In the genomic region with DNA sequence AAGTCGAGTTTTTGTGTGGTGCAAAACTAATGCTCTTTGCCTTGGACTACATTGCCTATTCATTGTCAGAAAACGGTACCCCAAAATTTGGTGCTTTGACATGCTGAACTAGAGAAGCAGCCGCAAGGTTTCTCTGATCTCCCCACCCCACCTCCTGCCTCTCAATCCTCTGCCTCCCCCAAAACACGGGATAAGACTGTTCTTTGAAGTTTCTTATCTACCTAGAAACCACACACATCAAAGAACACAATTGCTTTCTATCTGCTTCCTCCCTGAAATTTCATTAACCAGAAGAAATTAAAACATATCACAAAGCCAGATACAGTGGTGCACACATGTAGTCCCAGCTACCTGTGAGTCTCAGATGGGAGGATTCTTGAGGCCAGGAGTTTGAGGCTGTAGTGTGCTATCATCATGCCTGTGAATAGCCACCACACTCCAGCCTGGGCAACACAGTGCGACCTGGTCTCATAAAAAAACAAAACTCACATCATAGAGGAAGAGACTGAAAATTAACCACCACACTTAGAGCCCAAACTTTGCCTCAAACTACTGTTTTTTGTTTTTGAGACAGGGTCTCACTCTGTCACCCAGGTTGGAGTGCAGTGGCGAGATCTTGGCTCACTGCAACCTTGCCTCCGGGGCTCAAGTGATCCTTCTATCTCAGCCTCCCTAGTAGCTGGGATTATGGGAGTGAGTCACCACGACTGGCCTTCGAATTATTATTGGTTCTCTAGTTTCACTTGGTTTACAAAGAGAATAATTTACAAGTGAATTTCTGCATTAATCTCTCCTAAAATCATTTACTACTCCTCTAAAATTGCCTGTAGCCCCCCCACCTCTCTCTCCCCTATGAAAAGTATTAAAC, we compare ENCODE assay signal across 1 cellular context.
TF ChIP-seq lines count a peak whose summit lies in the region.

No MANE protein-coding gene starts in this region.

TF ChIP-seq in HEK293, 187 proteins besides CTCF, POLR2A, EP300 and RAD21:
- TF ChIP-seq OSR2 (tag by site-specific recombination; IDR thresholded peaks at IDR 0.05) (peak; percentile 12; the same call in 1 of the 2 replicates), ZNF138 (tag by site-specific recombination; IDR thresholded peaks at IDR 0.05; ENCODE audit: borderline replicate concordance) (no peak), ZNF335 (tag by site-specific recombination; conservative IDR thresholded peaks at IDR 0.05) (peak; percentile 68), ZNF366 (tag by site-specific recombination; conservative IDR thresholded peaks at IDR 0.05) (peak; percentile 57; the same call in 1 of the 2 replicates), WT1 (tag by site-specific recombination; IDR thresholded peaks at IDR 0.05) (peak; percentile 62)
